In genomic region chr3:3798641-3799113, GRCh38 we compare ENCODE assay signal across 8 cellular contexts. TPM values are rescaled to one million over a fixed set of nuclear protein-coding genes. Genes with fewer than 3 reads are reported as not detected.
A peak's percentile ranks its signal among the peaks of the same experiment; 100 is the strongest.
DNase-seq lines count a peak whose midpoint lies in the region; ATAC-seq and TF ChIP-seq lines count a peak whose summit lies in the region.

No MANE protein-coding gene starts in this region.

- 0 to 1% methylated on average over 37 of the region's 37 CpGs for whole genome bisulfite sequencing in lung, 2 donors

- DNase-seq in NCI-H748 (lab: John Stamatoyannopoulos, UW; ENCODE audit: unreplicated experiment) (peak; percentile 59), NCI-H748 treated with DMSO at 0.1 percent for 48 hours (lab: John Stamatoyannopoulos, UW) (no peak), NCI-H524 (lab: John Stamatoyannopoulos, UW) (peak; percentile 53 to 56), lung (ENCODE audit: low spot score) (no peak), pons (ENCODE audit: low spot score) (no peak)
- DNase-seq in central memory CD8-positive, alpha-beta T cell (ENCODE audit: low spot score in 2 of 2): no peak
- DNase-seq in stimulated activated CD8-positive, alpha-beta memory T cell treated with anti-CD3 and anti-CD28 coated beads, Interleukin-7, amount 100 ng/mL, for 48 hours (ENCODE audit: extremely low read depth in 1 of 2, low read depth in 1 of 2): peak; percentile 16 to 30

- no peak overlapping the region for H3K27ac Mint-ChIP-seq in central memory CD8-positive, alpha-beta T cell (ENCODE audit: low read depth)

- H3K27ac ChIP-seq in lung (ENCODE audit: low read depth in 1 of 2, low read length in 1 of 2): no peak overlapping the region

- no peak for TF ChIP-seq CTCF in lung (IDR thresholded peaks at IDR 0.05; ENCODE audit: control extremely low read depth, extremely low read depth)

- H3K4me1 Mint-ChIP-seq in central memory CD8-positive, alpha-beta T cell: no peaks in the 10 kb centered on the region

- H3K9me3 ChIP-seq in lung (ENCODE audit: control insufficient read depth in 2 of 2, insufficient read depth in 1 of 2, low read length in 1 of 2): peaks cover 0 to 2% of the 10 kb centered on the region in 2 donors

- H3K36me3 Mint-ChIP-seq in central memory CD8-positive, alpha-beta T cell (ENCODE audit: insufficient read depth): no peaks in the 10 kb centered on the region

- H3K27me3 ChIP-seq in lung (ENCODE audit: control insufficient read depth, insufficient read depth): no peaks in the 10 kb centered on the region

- peaks cover 0 to 11% of the 10 kb centered on the region in 2 donors for H3K4me1 ChIP-seq in lung (ENCODE audit: control insufficient read depth in 2 of 2, insufficient read depth in 2 of 2, low read length in 2 of 2)

- peaks cover 52% of the 10 kb centered on the region for H3K27me3 Mint-ChIP-seq in central memory CD8-positive, alpha-beta T cell

- no peaks in the 10 kb centered on the region for H3K36me3 ChIP-seq in lung (ENCODE audit: control insufficient read depth in 2 of 2, insufficient read depth in 2 of 2, low read length in 2 of 2)

- peak overlapping the region; percentile 65 for H3K4me3 ChIP-seq in lung

- H3K4me3 Mint-ChIP-seq in central memory CD8-positive, alpha-beta T cell: peak overlapping the region; percentile 61

- ATAC-seq in central memory CD8-positive, alpha-beta T cell (replicated peaks; ENCODE audit: extremely low read depth, poor library complexity, severe bottlenecking): peak; percentile 19
- ATAC-seq in lung (ENCODE audit: insufficient read depth, low FRiP score) (peak; percentile 32), HG03439 (IDR thresholded peaks at IDR 0.05; ENCODE audit: unreplicated experiment) (no peak)

- peaks cover 6% of the 10 kb centered on the region for H3K9me3 Mint-ChIP-seq in central memory CD8-positive, alpha-beta T cell

RNA-seq across cellular contexts. Expression of gene LRRN1, which starts 0.6 kb away (rescaled TPM):
- total RNA-seq in lung: 1 to 10 TPM; 2.2 to 7.1 TPM
- 1 to 10 TPM in 1 of 2 donors, under 1 TPM in 1; 0.45 to 2.4 TPM for polyA plus RNA-seq in lung

Comparison
In these comparisons a context has a peak if more than half of its experiments do, and no peak if none do; other contexts are left out.
1. DNase-seq: peak in NCI-H748 (single experiment), NCI-H524 (2 of 2) and stimulated activated CD8-positive, alpha-beta memory T cell treated with anti-CD3 and anti-CD28 coated beads, Interleukin-7, amount 100 ng/mL, for 48 hours (2 of 2); none in NCI-H748 treated with DMSO at 0.1 percent for 48 hours (single experiment), central memory CD8-positive, alpha-beta T cell (0 of 2), lung (single experiment) and pons (single experiment).